Comparison of ENCODE assay signal across 1 cellular context in the genomic region with DNA sequence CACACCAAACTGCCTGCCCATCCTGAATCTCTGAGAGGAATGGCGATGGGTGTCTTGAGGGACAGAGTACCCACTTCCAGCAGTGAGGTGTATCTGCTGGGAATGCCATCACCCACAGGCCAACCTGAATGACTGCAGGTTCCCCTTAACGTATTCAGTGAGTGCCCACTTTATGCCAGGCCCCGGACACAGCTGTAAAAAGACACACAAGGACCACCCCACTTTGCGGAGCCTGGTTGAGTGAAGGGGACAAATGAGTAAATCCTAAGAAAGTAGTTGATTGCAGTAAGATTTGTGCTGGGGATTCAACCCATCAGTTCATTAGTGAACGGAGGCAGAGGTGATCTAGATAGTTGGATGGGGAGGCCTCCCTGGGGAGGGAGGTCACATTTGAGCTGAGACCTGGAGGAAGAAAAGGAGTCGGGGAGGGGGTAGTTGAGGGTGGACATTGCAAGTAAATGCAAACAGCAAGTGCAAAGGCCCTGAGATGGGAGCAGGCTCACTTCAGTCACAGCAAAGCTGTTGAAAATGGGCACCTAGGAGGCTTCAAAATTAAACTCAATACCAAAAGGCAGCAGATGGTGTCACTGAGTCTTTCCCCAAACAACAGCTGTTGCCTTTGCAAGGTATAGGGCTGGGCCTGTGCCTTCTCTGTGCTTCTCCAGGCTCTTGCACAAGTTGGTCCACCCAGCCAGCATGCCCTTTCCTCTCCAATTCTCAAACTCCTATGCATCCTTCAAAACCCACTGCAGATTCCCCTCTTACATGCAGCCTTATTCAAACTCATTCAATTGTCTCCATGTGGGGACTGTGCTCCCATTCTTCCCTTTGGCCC.
TF ChIP-seq lines count a peak whose summit lies in the region.

No MANE protein-coding gene starts in this region.

TF ChIP-seq in HEK293, 187 proteins besides CTCF, POLR2A, EP300 and RAD21 (continued from another document):
- TF ChIP-seq, protein P1, sequence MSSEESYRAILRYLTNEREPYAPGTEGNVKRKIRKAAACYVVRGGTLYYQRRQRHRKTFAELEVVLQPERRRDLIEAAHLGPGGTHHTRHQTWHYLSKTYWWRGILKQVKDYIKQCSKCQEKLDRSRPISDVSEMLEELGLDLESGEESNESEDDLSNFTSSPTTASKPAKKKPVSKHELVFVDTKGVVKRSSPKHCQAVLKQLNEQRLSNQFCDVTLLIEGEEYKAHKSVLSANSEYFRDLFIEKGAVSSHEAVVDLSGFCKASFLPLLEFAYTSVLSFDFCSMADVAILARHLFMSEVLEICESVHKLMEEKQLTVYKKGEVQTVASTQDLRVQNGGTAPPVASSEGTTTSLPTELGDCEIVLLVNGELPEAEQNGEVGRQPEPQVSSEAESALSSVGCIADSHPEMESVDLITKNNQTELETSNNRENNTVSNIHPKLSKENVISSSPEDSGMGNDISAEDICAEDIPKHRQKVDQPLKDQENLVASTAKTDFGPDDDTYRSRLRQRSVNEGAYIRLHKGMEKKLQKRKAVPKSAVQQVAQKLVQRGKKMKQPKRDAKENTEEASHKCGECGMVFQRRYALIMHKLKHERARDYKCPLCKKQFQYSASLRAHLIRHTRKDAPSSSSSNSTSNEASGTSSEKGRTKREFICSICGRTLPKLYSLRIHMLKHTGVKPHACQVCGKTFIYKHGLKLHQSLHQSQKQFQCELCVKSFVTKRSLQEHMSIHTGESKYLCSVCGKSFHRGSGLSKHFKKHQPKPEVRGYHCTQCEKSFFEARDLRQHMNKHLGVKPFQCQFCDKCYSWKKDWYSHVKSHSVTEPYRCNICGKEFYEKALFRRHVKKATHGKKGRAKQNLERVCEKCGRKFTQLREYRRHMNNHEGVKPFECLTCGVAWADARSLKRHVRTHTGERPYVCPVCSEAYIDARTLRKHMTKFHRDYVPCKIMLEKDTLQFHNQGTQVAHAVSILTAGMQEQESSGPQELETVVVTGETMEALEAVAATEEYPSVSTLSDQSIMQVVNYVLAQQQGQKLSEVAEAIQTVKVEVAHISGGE (tag by site-specific recombination; conservative IDR thresholded peaks at IDR 0.05; ENCODE audit: low read depth), result no peak
- TF ChIP-seq KLF9 (tag by site-specific recombination; IDR thresholded peaks at IDR 0.05; ENCODE audit: low read depth) (no peak), ZFP3 (tag by site-specific recombination; IDR thresholded peaks at IDR 0.05; ENCODE audit: low read depth) (peak; percentile 98)
